In the genomic region with DNA sequence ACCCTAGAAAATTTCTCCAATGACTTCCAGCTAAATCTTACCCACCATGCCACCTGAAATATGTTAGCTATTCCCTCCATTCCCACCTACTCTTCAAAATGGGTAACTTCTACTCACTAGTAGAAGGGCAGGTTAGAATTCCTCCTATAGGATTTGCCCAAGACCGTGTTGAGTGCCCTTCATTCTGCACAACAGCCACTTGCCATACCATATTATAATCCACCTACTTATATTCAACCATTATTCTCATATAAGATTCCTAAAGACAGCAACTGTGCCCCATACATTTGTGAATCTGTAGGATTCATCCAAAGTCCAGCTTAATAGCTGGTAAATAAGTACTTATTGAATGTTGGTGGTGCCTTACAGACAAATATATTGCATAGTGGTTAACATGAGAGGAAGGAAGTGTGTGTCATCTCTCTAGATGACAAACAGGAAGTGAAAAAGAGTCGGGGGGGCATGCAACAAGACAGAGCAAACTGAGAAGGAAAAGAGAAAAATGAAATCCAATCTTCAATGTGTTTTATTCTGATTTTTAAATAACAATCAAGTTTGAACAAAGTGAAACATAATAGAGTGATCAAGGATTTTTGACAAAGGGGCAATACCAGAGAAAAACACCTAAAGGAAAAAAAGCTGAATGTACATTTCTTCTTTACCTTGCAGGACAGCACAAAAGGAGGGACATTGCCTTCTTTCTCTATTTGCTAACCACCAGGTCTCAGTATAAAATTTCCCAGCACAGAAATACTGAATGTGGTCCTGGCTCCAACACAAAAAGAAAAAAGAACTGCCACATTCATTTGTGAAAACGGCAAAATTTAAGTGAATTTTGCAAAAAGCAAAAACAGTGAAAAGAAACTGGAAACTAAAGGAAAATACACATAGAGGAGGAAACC, we compare ENCODE assay signal across 13 cellular contexts.
DNase-seq lines count a peak whose midpoint lies in the region; ATAC-seq and TF ChIP-seq lines count a peak whose summit lies in the region.
"Had no signal": no experiment of that assay in that cellular context is flagged by ENCODE, and none has a peak within 500 bp of the region (broad histone marks: within the 10 kb centered on the region; RNA-seq: fewer than 3 reads in every experiment).

No MANE protein-coding gene starts in this region.

- no peak overlapping the region for H2AFZ ChIP-seq in GM23248
- H2AFZ ChIP-seq: neural progenitor cell had no signal

- no peak overlapping the region for H3K4me3 Mint-ChIP-seq in activated naive CD4-positive, alpha-beta T cell treated with anti-CD3 and anti-CD28 coated beads, Interleukin-2, amount 10 ng/mL, durations not matched to agents 7 days and 5 days
- no peak overlapping the region for H3K4me3 Mint-ChIP-seq in activated CD8-positive, alpha-beta T cell treated with anti-CD3 and anti-CD28 coated beads for 36 hours
- H3K4me3 Mint-ChIP-seq: CD14-positive monocyte; neural progenitor cell; stimulated activated memory B cell treated with anti-CD40 and anti-IgM and Interleukin-4, amounts not matched to agents 10 μg/mL and 1 μg/mL and 100 μg/mL, for 72 hours had no signal

- no peaks in the 10 kb centered on the region for H4K20me1 ChIP-seq in GM23248 (ENCODE audit: insufficient read depth)

- no peak overlapping the region for H3K4me2 ChIP-seq in GM23248 (ENCODE audit: unreplicated experiment)
- H3K4me2 ChIP-seq: neural progenitor cell had no signal

- no peak overlapping the region for H3K4me3 ChIP-seq in GM23248
- H3K4me3 ChIP-seq: neural progenitor cell had no signal

- H3K9me3 Mint-ChIP-seq in activated naive CD4-positive, alpha-beta T cell treated with anti-CD3 and anti-CD28 coated beads, Interleukin-2, amount 10 ng/mL, durations not matched to agents 7 days and 5 days, result no peaks in the 10 kb centered on the region
- H3K9me3 Mint-ChIP-seq in activated CD8-positive, alpha-beta T cell treated with anti-CD3 and anti-CD28 coated beads for 36 hours, result peaks cover 2% of the 10 kb centered on the region
- H3K9me3 Mint-ChIP-seq: neural progenitor cell; stimulated activated memory B cell treated with anti-CD40 and anti-IgM and Interleukin-4, amounts not matched to agents 10 μg/mL and 1 μg/mL and 100 μg/mL, for 72 hours had no signal

- no peaks in the 10 kb centered on the region for H3K79me2 ChIP-seq in GM23248 (ENCODE audit: insufficient read depth)

- peak; percentile 95 for ATAC-seq in activated CD8-positive, alpha-beta T cell treated with anti-CD3 and anti-CD28 coated beads for 36 hours
- peak; percentile 81 for ATAC-seq in stimulated activated naive CD8-positive, alpha-beta T cell treated with anti-CD3 and anti-CD28 coated beads, Interleukin-15, Interleukin-2, amounts not matched to agents 100 U/mL and 50 U/mL, for 24 hours
- ATAC-seq: stimulated activated memory B cell treated with anti-CD40 and anti-IgM and Interleukin-4, amounts not matched to agents 10 μg/mL and 1 μg/mL and 100 μg/mL, for 72 hours had no signal

- no peaks in the 10 kb centered on the region for H3K36me3 Mint-ChIP-seq in activated naive CD4-positive, alpha-beta T cell treated with anti-CD3 and anti-CD28 coated beads, Interleukin-2, amount 10 ng/mL, durations not matched to agents 7 days and 5 days
- no peaks in the 10 kb centered on the region for H3K36me3 Mint-ChIP-seq in activated CD8-positive, alpha-beta T cell treated with anti-CD3 and anti-CD28 coated beads for 36 hours (ENCODE audit: low read depth)
- H3K36me3 Mint-ChIP-seq: CD14-positive monocyte; IgD-negative memory B cell; neural progenitor cell; stimulated activated memory B cell treated with anti-CD40 and anti-IgM and Interleukin-4, amounts not matched to agents 10 μg/mL and 1 μg/mL and 100 μg/mL, for 72 hours had no signal

- H3K27ac ChIP-seq in GM23248, result no peak overlapping the region
- H3K27ac ChIP-seq: neural progenitor cell had no signal

- H3K9ac ChIP-seq in GM23248, result no peak overlapping the region
- H3K9ac ChIP-seq: neural progenitor cell had no signal

- DNase-seq in activated naive CD4-positive, alpha-beta T cell treated with anti-CD3 and anti-CD28 coated beads, Interleukin-2, amount 10 ng/mL, durations not matched to agents 7 days and 5 days, result peak; percentile 33
- no peak for DNase-seq in activated naive CD4-positive, alpha-beta T cell treated with anti-CD3 and anti-CD28 coated beads, Interleukin-2, amount 50 U/mL, for 16 hours
- peak; percentile 5 for DNase-seq in KG1 (lab: John Stamatoyannopoulos, UW)
- peak; percentile 44 for DNase-seq in activated CD8-positive, alpha-beta T cell treated with anti-CD3 and anti-CD28 coated beads for 36 hours
- no peak for DNase-seq in stimulated activated naive CD8-positive, alpha-beta T cell treated with anti-CD3 and anti-CD28 coated beads, Interleukin-15, Interleukin-2, amounts not matched to agents 100 U/mL and 50 U/mL, for 24 hours
- DNase-seq in NCI-H1436 treated with DMSO at 0.1 percent for 48 hours (lab: John Stamatoyannopoulos, UW), result no peak
- DNase-seq in middle frontal gyrus (ENCODE audit: extremely low spot score, low spot score), result no peak
- DNase-seq in GM23248, result no peak
- DNase-seq: central memory CD4-positive, alpha-beta T cell had no signal

- no peaks in the 10 kb centered on the region for H3K36me3 ChIP-seq in GM23248 (ENCODE audit: low read depth)
- H3K36me3 ChIP-seq: neural progenitor cell had no signal

- H3K9me2 ChIP-seq in GM23248 (ENCODE audit: insufficient read depth), result no peaks in the 10 kb centered on the region

- H3K27ac Mint-ChIP-seq in activated naive CD4-positive, alpha-beta T cell treated with anti-CD3 and anti-CD28 coated beads, Interleukin-2, amount 10 ng/mL, durations not matched to agents 7 days and 5 days, result no peak overlapping the region
- H3K27ac Mint-ChIP-seq in activated CD8-positive, alpha-beta T cell treated with anti-CD3 and anti-CD28 coated beads for 36 hours, result no peak overlapping the region
- H3K27ac Mint-ChIP-seq: CD14-positive monocyte; IgD-negative memory B cell; neural progenitor cell; stimulated activated memory B cell treated with anti-CD40 and anti-IgM and Interleukin-4, amounts not matched to agents 10 μg/mL and 1 μg/mL and 100 μg/mL, for 72 hours had no signal

- no peaks in the 10 kb centered on the region for H3K27me3 Mint-ChIP-seq in activated naive CD4-positive, alpha-beta T cell treated with anti-CD3 and anti-CD28 coated beads, Interleukin-2, amount 10 ng/mL, durations not matched to agents 7 days and 5 days
- H3K27me3 Mint-ChIP-seq in activated CD8-positive, alpha-beta T cell treated with anti-CD3 and anti-CD28 coated beads for 36 hours, result no peaks in the 10 kb centered on the region
- H3K27me3 Mint-ChIP-seq: IgD-negative memory B cell; stimulated activated memory B cell treated with anti-CD40 and anti-IgM and Interleukin-4, amounts not matched to agents 10 μg/mL and 1 μg/mL and 100 μg/mL, for 72 hours had no signal

- no peak for TF ChIP-seq CTCF in activated CD8-positive, alpha-beta T cell treated with anti-CD3 and anti-CD28 coated beads for 36 hours (IDR thresholded peaks at IDR 0.05)

- no peaks in the 10 kb centered on the region for H3K4me1 Mint-ChIP-seq in activated naive CD4-positive, alpha-beta T cell treated with anti-CD3 and anti-CD28 coated beads, Interleukin-2, amount 10 ng/mL, durations not matched to agents 7 days and 5 days
- H3K4me1 Mint-ChIP-seq in activated CD8-positive, alpha-beta T cell treated with anti-CD3 and anti-CD28 coated beads for 36 hours (ENCODE audit: low read depth), result no peaks in the 10 kb centered on the region
- H3K4me1 Mint-ChIP-seq: CD14-positive monocyte; neural progenitor cell; stimulated activated memory B cell treated with anti-CD40 and anti-IgM and Interleukin-4, amounts not matched to agents 10 μg/mL and 1 μg/mL and 100 μg/mL, for 72 hours had no signal

- CTCF ChIA-PET in activated naive CD4-positive, alpha-beta T cell treated with anti-CD3 and anti-CD28 coated beads, Interleukin-2, amount 10 ng/mL, durations not matched to agents 7 days and 5 days (lab: Charles Lee), result interaction anchor here (1.2 kb wide), 1 partner anchor 137 kb away, joined by 3 read pairs; no protein-coding TSS in a partner anchor
- CTCF ChIA-PET in activated CD8-positive, alpha-beta T cell treated with anti-CD3 and anti-CD28 coated beads for 36 hours (lab: Charles Lee), result no interaction called here

- no peaks in the 10 kb centered on the region for H3K4me1 ChIP-seq in GM23248 (ENCODE audit: insufficient read depth)

- no peaks in the 10 kb centered on the region for H3K27me3 ChIP-seq in GM23248 (replicated peaks; ENCODE audit: insufficient read depth)
- H3K27me3 ChIP-seq: neural progenitor cell had no signal

- H3F3A ChIP-seq in GM23248 (ENCODE audit: insufficient read depth), result no peaks in the 10 kb centered on the region

- intact Hi-C loops in activated CD8-positive, alpha-beta T cell treated with anti-CD3 and anti-CD28 coated beads for 36 hours (cut with micrococcal nuclease), result no loop called here

- whole genome bisulfite sequencing in GM23248 (ENCODE audit: low coverage in 1 of 2, low lambda C conversion rate in 2 of 2, missing lambda C conversion rate in 2 of 2), 2 experiments, result 52 to 60% methylated on average over 3 of the region's 3 CpGs

- POLR2A ChIA-PET in activated CD8-positive, alpha-beta T cell treated with anti-CD3 and anti-CD28 coated beads for 36 hours (lab: Charles Lee), result interaction anchor here (0.7 kb wide), 1 partner anchor 26 kb away, joined by 3 read pairs; no protein-coding TSS in a partner anchor

- H3K9me3 ChIP-seq in GM23248 (ENCODE audit: low read depth), result no peaks in the 10 kb centered on the region

- in situ Hi-C loops in GM23248 (cut with MboI), result no loop called here

Comparison
In these comparisons a context has a peak if more than half of its experiments do, and no peak if none do; other contexts are left out.
1. DNase-seq: peak in activated naive CD4-positive, alpha-beta T cell treated with anti-CD3 and anti-CD28 coated beads, Interleukin-2, amount 10 ng/mL, durations not matched to agents 7 days and 5 days (single experiment), KG1 (single experiment) and activated CD8-positive, alpha-beta T cell treated with anti-CD3 and anti-CD28 coated beads for 36 hours (single experiment); none in activated naive CD4-positive, alpha-beta T cell treated with anti-CD3 and anti-CD28 coated beads, Interleukin-2, amount 50 U/mL, for 16 hours (single experiment), stimulated activated naive CD8-positive, alpha-beta T cell treated with anti-CD3 and anti-CD28 coated beads, Interleukin-15, Interleukin-2, amounts not matched to agents 100 U/mL and 50 U/mL, for 24 hours (single experiment), NCI-H1436 treated with DMSO at 0.1 percent for 48 hours (single experiment), middle frontal gyrus (single experiment) and GM23248 (single experiment).